In genomic region chr22:35919002-35919542, GRCh38 we compare ENCODE assay signal across 29 cellular contexts.
DNase-seq lines count a peak whose midpoint lies in the region; ATAC-seq, FAIRE-seq and TF ChIP-seq lines count a peak whose summit lies in the region.
"Had no signal": no experiment of that assay in that cellular context is flagged by ENCODE, and none has a peak within 500 bp of the region (broad histone marks: within the 10 kb centered on the region; RNA-seq: fewer than 3 reads in every experiment).

No MANE protein-coding gene starts in this region.

- no peak for TF ChIP-seq CTCF in MCF 10A (IDR thresholded peaks at IDR 0.05; ENCODE audit: unreplicated experiment)
- no peak for TF ChIP-seq CTCF in mammary epithelial cell (conservative IDR thresholded peaks at IDR 0.05 in 1 of 2, IDR thresholded peaks at IDR 0.05 in 1 of 2; ENCODE audit: extremely low read depth in 1 of 2, insufficient read depth in 1 of 2, low read depth in 1 of 2, low read length in 2 of 2)
- TF ChIP-seq CTCF in HepG2 (CRISPR knock-in tag; IDR thresholded peaks at IDR 0.05), result no peak
- TF ChIP-seq CTCF in right lobe of liver (IDR thresholded peaks at IDR 0.05), result no peak

- BruUV-seq in MCF 10A (replicated peaks; lab: Mats Ljungman, UMichigan) (no TSS peak), mammary epithelial cell (replicated peaks; lab: Mats Ljungman, UMichigan) (no TSS peak), HepG2 (replicated peaks; lab: Mats Ljungman, UMichigan) (no TSS peak)

- WGBS in mammary epithelial cell (ENCODE audit: low coverage, missing lambda C conversion rate), result 89% methylated on average over 8 of the region's 8 CpGs
- 91% methylated on average over 8 of the region's 8 CpGs for WGBS in HepG2 (ENCODE audit: low lambda C conversion rate)
- WGBS in right lobe of liver (ENCODE audit: insufficient coverage, low coverage, low lambda C conversion rate, missing lambda C conversion rate), result 48% methylated on average over 8 of the region's 8 CpGs

- dilution Hi-C loops in mammary epithelial cell (cut with HindIII; ENCODE audit: low sequenced_read_pairs), result no loop called here

- CTCF ChIA-PET in MCF 10A (lab: Yijun Ruan, JAX), result interaction anchor here (0.8 to 6.2 kb wide), 6 partner anchors 12 to 292 kb away, joined by 3 to 32 read pairs (median 16); no protein-coding TSS in a partner anchor
- CTCF ChIA-PET in mammary epithelial cell (lab: Charles Lee; ENCODE audit: low non-redundant PET), result no interaction called here
- CTCF ChIA-PET in HepG2 (lab: Yijun Ruan, JAX; ENCODE audit: low intra/inter-chr PET ratio, low total read pairs), result no interaction called here

- H2AFZ ChIP-seq in mammary epithelial cell (ENCODE audit: low read depth, low read length) (no peak overlapping the region), HepG2 (ENCODE audit: low read length) (no peak overlapping the region)

- no peak for TF ChIP-seq POLR2A in HepG2 (IDR thresholded peaks at IDR 0.05; ENCODE audit: insufficient read depth in 1 of 2, low read depth in 2 of 2, low read length in 2 of 2)
- TF ChIP-seq POLR2A in right lobe of liver (IDR thresholded peaks at IDR 0.05), result no peak

- H4K20me1 ChIP-seq in mammary epithelial cell (ENCODE audit: insufficient read depth, low read length) (no peaks in the 10 kb centered on the region), HepG2 (ENCODE audit: insufficient read depth, low read length) (no peaks in the 10 kb centered on the region)

- H3K4me2 ChIP-seq in mammary epithelial cell (ENCODE audit: insufficient read depth, low read depth, low read length) (no peak overlapping the region), HepG2 (ENCODE audit: low read depth, low read length) (no peak overlapping the region)
- H3K4me2 ChIP-seq: KMS-11 had no signal

- H3K27me3 Mint-ChIP-seq in MCF 10A (ENCODE audit: insufficient read depth, unreplicated experiment), result no peaks in the 10 kb centered on the region

- H3K9ac ChIP-seq in mammary epithelial cell (ENCODE audit: insufficient read depth, low read length) (no peak overlapping the region), HepG2 (ENCODE audit: insufficient read depth, low read depth, low read length) (no peak overlapping the region), skeletal muscle tissue (ENCODE audit: low read depth in 1 of 3, low read length in 3 of 3) (no peak overlapping the region)
- H3K9ac ChIP-seq: KMS-11 had no signal

- no peaks in the 10 kb centered on the region for H3K27me3 ChIP-seq in mammary epithelial cell (ENCODE audit: insufficient read depth, low read length)
- H3K27me3 ChIP-seq in HepG2 (ENCODE audit: control insufficient read depth in 1 of 2, insufficient read depth in 2 of 2, low read length in 2 of 2), result no peaks in the 10 kb centered on the region
- H3K27me3 ChIP-seq in right lobe of liver, result no peaks in the 10 kb centered on the region
- no peaks in the 10 kb centered on the region for H3K27me3 ChIP-seq in skeletal muscle tissue (ENCODE audit: control insufficient read depth in 3 of 3, insufficient read depth in 3 of 3, low read length in 3 of 3)
- H3K27me3 ChIP-seq: BE2C had no signal

- intact Hi-C loops in MCF 10A (cut with micrococcal nuclease) (no loop called here), mammary epithelial cell (cut with micrococcal nuclease) (loop anchor here (10.0 kb wide), 1 partner anchor 484 kb away; no protein-coding TSS in a partner anchor), HepG2 (cut with micrococcal nuclease; ENCODE audit: unreplicated experiment) (no loop called here), right lobe of liver (cut with DNase I) (no loop called here)

- POLR2A ChIA-PET in MCF 10A (lab: Yijun Ruan, JAX) (interaction anchor here (1.1 to 10.5 kb wide), 3 partner anchors 24 to 147 kb away, joined by 3 to 247 read pairs (median 115); no protein-coding TSS in a partner anchor), HepG2 (lab: Yijun Ruan, JAX) (no interaction called here)

- H3K4me3 ChIP-seq in mammary epithelial cell (replicated peaks in 1 of 3; ENCODE audit: insufficient read depth in 1 of 3, low read depth in 2 of 3, low read length in 3 of 3), result no peak overlapping the region
- no peak overlapping the region for H3K4me3 ChIP-seq in HepG2 (replicated peaks in 1 of 3; ENCODE audit: insufficient read depth in 1 of 3, low read depth in 2 of 3, low read length in 3 of 3)
- no peak overlapping the region for H3K4me3 ChIP-seq in right lobe of liver
- H3K4me3 ChIP-seq in skeletal muscle tissue (ENCODE audit: low read length in 3 of 3), result no peak overlapping the region

- H3K36me3 ChIP-seq in mammary epithelial cell (ENCODE audit: insufficient read depth, low read length), result no peaks in the 10 kb centered on the region
- H3K36me3 ChIP-seq in HepG2 (replicated peaks in 1 of 2; ENCODE audit: control insufficient read depth in 1 of 2, insufficient read depth in 2 of 2, low read length in 2 of 2), result no peaks in the 10 kb centered on the region
- H3K36me3 ChIP-seq in right lobe of liver, result no peaks in the 10 kb centered on the region
- no peaks in the 10 kb centered on the region for H3K36me3 ChIP-seq in skeletal muscle tissue (ENCODE audit: control insufficient read depth in 3 of 3, insufficient read depth in 3 of 3, low read length in 3 of 3)
- H3K36me3 ChIP-seq: BE2C had no signal

- no peak overlapping the region for H3K27ac ChIP-seq in mammary epithelial cell (ENCODE audit: insufficient read depth, low read depth, low read length)
- no peak overlapping the region for H3K27ac ChIP-seq in HepG2 (ENCODE audit: extremely low read length, insufficient read depth, low read length)
- H3K27ac ChIP-seq in right lobe of liver, result no peak overlapping the region
- peak overlapping the region; percentile 16 for H3K27ac ChIP-seq in skeletal muscle tissue (ENCODE audit: low read depth, low read length)
- H3K27ac ChIP-seq: 22Rv1, KMS-11, RWPE1 had no signal

- no peaks in the 10 kb centered on the region for H3K9me3 Mint-ChIP-seq in MCF 10A (ENCODE audit: unreplicated experiment)
- H3K9me3 Mint-ChIP-seq: CD14-positive monocyte; CD8-positive, alpha-beta memory T cell; IgD-negative memory B cell had no signal

- TF ChIP-seq RAD21 in HepG2 (CRISPR knock-in tag; IDR thresholded peaks at IDR 0.05), result no peak

- H3K4me3 Mint-ChIP-seq in MCF 10A (ENCODE audit: unreplicated experiment), result no peak overlapping the region
- H3K4me3 Mint-ChIP-seq: CD14-positive monocyte; CD8-positive, alpha-beta memory T cell; IgD-negative memory B cell had no signal

- no peak for FAIRE-seq in HepG2 (lab: Jason Lieb, UNC)
- FAIRE-seq: GM12891, H1 had no signal

- H3K36me3 Mint-ChIP-seq in MCF 10A (ENCODE audit: insufficient read depth, unreplicated experiment), result no peaks in the 10 kb centered on the region
- H3K36me3 Mint-ChIP-seq: CD14-positive monocyte; CD8-positive, alpha-beta memory T cell; IgD-negative memory B cell had no signal

- no peak for TF ChIP-seq EP300 in HepG2 (IDR thresholded peaks at IDR 0.05; ENCODE audit: low read depth in 2 of 2, low read length in 2 of 2)
- TF ChIP-seq EP300 in HepG2 (CRISPR knock-in tag; IDR thresholded peaks at IDR 0.05; ENCODE audit: borderline replicate concordance), result no peak

- in situ Hi-C loops in mammary epithelial cell (cut with MboI; ENCODE audit: low sequenced_read_pairs in 2 of 2) (loop anchor here in 1 of 2 donors (25.0 kb wide), 1 partner anchor 282 kb away; the partner anchor contains the start of gene APOL6), HepG2 (cut with HindIII; ENCODE audit: extremely low pct_ligation_motif_present, low pct_unique_long_range_greater_than_20kb) (loop anchor here (5.0 kb wide), 1 partner anchor 292 kb away; no protein-coding TSS in a partner anchor)

- peak overlapping the region; percentile 77 for H3K27ac Mint-ChIP-seq in MCF 10A (ENCODE audit: low read depth, unreplicated experiment)
- H3K27ac Mint-ChIP-seq: CD14-positive monocyte; CD8-positive, alpha-beta memory T cell had no signal

- H3K79me2 ChIP-seq in mammary epithelial cell (ENCODE audit: insufficient read depth, low read length) (peaks cover 91% of the 10 kb centered on the region), HepG2 (ENCODE audit: insufficient read depth, low read length) (peaks cover 17% of the 10 kb centered on the region)

- DNase-seq in MCF 10A (ENCODE audit: unreplicated experiment) (no peak), mammary epithelial cell (no peak), HepG2 (ENCODE audit: low spot score) (no peak), right lobe of liver (no peak)
- DNase-seq in activated CD4-positive, CD25-positive, alpha-beta regulatory T cell treated with anti-CD3 and anti-CD28 coated beads, Interleukin-2, amount 50 U/mL, for 72 hours, result no peak
- DNase-seq: ACHN; CD8-positive, alpha-beta memory T cell; DMS 273 treated with DMSO at 0.1 percent for 48 hours; DMS79; GF-D8; NCI-H1048; NCI-H1417; NCI-H1694 treated with DMSO at 0.1 percent for 48 hours; NCI-H2081; NCI-H226; NCI-H510A; SIG-M5 had no signal

- ATAC-seq in HepG2, result no peak
- no peak for ATAC-seq in right lobe of liver
- no peak for ATAC-seq in GM19452 (IDR thresholded peaks at IDR 0.05; ENCODE audit: unreplicated experiment)
- ATAC-seq: HCT116, Panc1 had no signal

- H3K4me1 ChIP-seq in mammary epithelial cell (ENCODE audit: insufficient read depth, low read length), result peaks cover 54% of the 10 kb centered on the region
- peaks cover 54% of the 10 kb centered on the region for H3K4me1 ChIP-seq in HepG2 (ENCODE audit: insufficient read depth, low read length)
- H3K4me1 ChIP-seq in right lobe of liver, result peaks cover 0 to 57% (median 29%) of the 10 kb centered on the region in 4 donors
- H3K4me1 ChIP-seq in skeletal muscle tissue (ENCODE audit: control insufficient read depth in 3 of 3, insufficient read depth in 3 of 3, low read length in 3 of 3), result peaks cover 43 to 68% (median 47%) of the 10 kb centered on the region in 3 donors

- H3K4me1 Mint-ChIP-seq in MCF 10A (ENCODE audit: insufficient read depth, unreplicated experiment), result peaks cover 48% of the 10 kb centered on the region

- H3K9me3 ChIP-seq in mammary epithelial cell (replicated peaks; ENCODE audit: insufficient read depth, low read length) (no peaks in the 10 kb centered on the region), HepG2 (ENCODE audit: low read length) (no peaks in the 10 kb centered on the region), right lobe of liver (no peaks in the 10 kb centered on the region), skeletal muscle tissue (ENCODE audit: control insufficient read depth in 3 of 3, low read length in 3 of 3) (no peaks in the 10 kb centered on the region)
- H3K9me3 ChIP-seq: BE2C had no signal

TF ChIP-seq in HepG2, 621 proteins besides CTCF, POLR2A, EP300 and RAD21 (continues in another document):
- no peak for TF ChIP-seq GTF3A (CRISPR knock-in tag; conservative IDR thresholded peaks at IDR 0.05)
